8 cellular contexts compared by ENCODE assay signal in the genomic region with DNA sequence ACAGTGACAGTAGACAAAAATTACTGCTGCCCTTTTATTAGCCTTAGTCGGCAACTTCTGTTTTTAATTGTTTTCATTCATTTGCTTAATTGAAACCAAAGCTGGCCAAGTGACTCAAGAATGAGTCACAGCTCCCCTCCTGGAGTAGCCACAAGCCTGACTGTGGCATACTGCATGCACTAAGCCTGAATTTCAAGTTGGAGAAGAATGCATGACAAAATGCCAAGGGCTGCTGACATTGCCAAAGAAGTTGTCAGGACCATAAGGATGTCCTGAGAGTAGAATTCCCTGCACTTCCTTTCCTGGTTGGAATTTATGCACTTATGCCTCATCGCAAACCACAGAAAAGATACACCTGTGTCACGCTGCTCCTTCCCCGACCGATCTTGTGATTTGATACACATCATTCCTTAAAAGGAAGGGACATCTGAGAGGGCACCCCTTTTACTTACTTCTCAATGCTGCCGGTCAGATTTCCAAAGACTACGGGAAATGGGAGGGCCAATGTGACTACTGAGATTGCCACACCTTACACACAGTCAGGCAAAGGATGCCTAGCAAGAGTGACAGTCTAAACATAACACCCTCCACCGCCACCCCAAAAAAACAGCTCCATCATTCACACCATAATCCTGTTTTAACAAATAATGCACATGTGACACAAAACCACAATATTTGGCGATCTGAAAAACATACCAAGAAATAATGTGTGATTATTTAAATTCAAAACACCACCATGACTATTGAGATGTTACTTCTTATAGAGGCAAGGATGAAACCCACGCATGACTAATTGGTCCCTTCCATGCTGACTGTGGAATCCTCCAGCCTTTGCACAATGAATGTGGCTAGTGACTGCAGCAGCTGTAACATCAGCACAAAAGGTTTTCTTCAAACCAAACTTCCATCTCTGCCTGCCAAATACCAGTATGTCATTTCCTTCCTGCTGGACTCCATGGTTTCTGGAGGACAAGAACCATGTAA. TPM values are rescaled to one million over a fixed set of nuclear protein-coding genes. Genes with fewer than 3 reads are reported as not detected.
DNase-seq lines count a peak whose midpoint lies in the region; ATAC-seq, FAIRE-seq and TF ChIP-seq lines count a peak whose summit lies in the region.

No MANE protein-coding gene starts in this region.

- ATAC-seq in right lobe of liver (peak; percentile 52 to 68 (median 64)), HepG2 (no peak), HG03439 (IDR thresholded peaks at IDR 0.05; ENCODE audit: unreplicated experiment) (peak; percentile 40), upper lobe of left lung (ENCODE audit: low FRiP score in 2 of 2) (peak; percentile 66 to 70), GM21825 (IDR thresholded peaks at IDR 0.05; ENCODE audit: unreplicated experiment) (no peak)

- no peak for TF ChIP-seq RAD21 in HepG2 (CRISPR knock-in tag; IDR thresholded peaks at IDR 0.05)

- in situ Hi-C loops in HepG2 (cut with HindIII; ENCODE audit: extremely low pct_ligation_motif_present, low pct_unique_long_range_greater_than_20kb) = no loop called here

- no peaks in the 10 kb centered on the region for H4K20me1 ChIP-seq in HepG2 (ENCODE audit: insufficient read depth, low read length)

- H3K27me3 ChIP-seq in right lobe of liver (no peaks in the 10 kb centered on the region), HepG2 (ENCODE audit: control insufficient read depth in 1 of 2, insufficient read depth in 2 of 2, low read length in 2 of 2) (no peaks in the 10 kb centered on the region; a peak in 1 of 5 replicates), upper lobe of left lung (no peaks in the 10 kb centered on the region)

- intact Hi-C loops in right lobe of liver (cut with DNase I) = no loop called here
- intact Hi-C loops in HepG2 (cut with micrococcal nuclease; ENCODE audit: unreplicated experiment) = no loop called here
- intact Hi-C loops in lower leg skin (cut with DNase I; ENCODE audit: low total_unique reads) = no loop called here

- H3K36me3 ChIP-seq in right lobe of liver = no peaks in the 10 kb centered on the region
- H3K36me3 ChIP-seq in HepG2 (replicated peaks in 1 of 2; ENCODE audit: control insufficient read depth in 1 of 2, insufficient read depth in 2 of 2, low read length in 2 of 2) = no peaks in the 10 kb centered on the region
- no peaks in the 10 kb centered on the region for H3K36me3 ChIP-seq in upper lobe of left lung

- no peak for DNase-seq in right lobe of liver
- DNase-seq in HepG2 (ENCODE audit: low spot score) = no peak
- peak; percentile 53 to 77 for DNase-seq in SW 1271 (lab: John Stamatoyannopoulos, UW)
- peak; percentile 90 for DNase-seq in cardiac fibroblast (ENCODE audit: low read depth in 2 of 2)
- DNase-seq in lower leg skin (ENCODE audit: low spot score in 2 of 2) = peak; percentile 63 to 86
- DNase-seq in upper lobe of left lung = peak in 1 of 2 donors; percentile 64

- H2AFZ ChIP-seq in HepG2 (ENCODE audit: low read length) = no peak overlapping the region

- BruUV-seq in HepG2 (replicated peaks; lab: Mats Ljungman, UMichigan) = no TSS peak

- H3K27ac ChIP-seq in right lobe of liver = no peak overlapping the region
- H3K27ac ChIP-seq in HepG2 (ENCODE audit: extremely low read length, insufficient read depth, low read length) = no peak overlapping the region
- H3K27ac ChIP-seq in upper lobe of left lung = peak overlapping the region; percentile 59 to 77 (median 64)

- CTCF ChIA-PET in HepG2 (lab: Yijun Ruan, JAX; ENCODE audit: low intra/inter-chr PET ratio, low total read pairs) = no interaction called here

- TF ChIP-seq POLR2A in right lobe of liver (IDR thresholded peaks at IDR 0.05) (no peak), HepG2 (IDR thresholded peaks at IDR 0.05; ENCODE audit: insufficient read depth in 1 of 2, low read depth in 2 of 2, low read length in 2 of 2) (no peak), lower leg skin (IDR thresholded peaks at IDR 0.05) (no peak), upper lobe of left lung (IDR thresholded peaks at IDR 0.05) (no peak)

- H3K9ac ChIP-seq in HepG2 (ENCODE audit: insufficient read depth, low read depth, low read length) = no peak overlapping the region

- H3K4me1 ChIP-seq in right lobe of liver (no peaks in the 10 kb centered on the region), HepG2 (ENCODE audit: insufficient read depth, low read length) (no peaks in the 10 kb centered on the region), upper lobe of left lung (peaks cover 13 to 29% (median 25%) of the 10 kb centered on the region in 4 donors)

- H3K79me2 ChIP-seq in HepG2 (ENCODE audit: insufficient read depth, low read length) = no peaks in the 10 kb centered on the region

- TF ChIP-seq CTCF in right lobe of liver (IDR thresholded peaks at IDR 0.05) (no peak), HepG2 (CRISPR knock-in tag; IDR thresholded peaks at IDR 0.05) (no peak), cardiac fibroblast (IDR thresholded peaks at IDR 0.05; ENCODE audit: low read depth, low read length) (no peak), lower leg skin (IDR thresholded peaks at IDR 0.05) (no peak), upper lobe of left lung (IDR thresholded peaks at IDR 0.05) (no peak)

- TF ChIP-seq EP300 in HepG2 (IDR thresholded peaks at IDR 0.05; ENCODE audit: low read depth in 2 of 2, low read length in 2 of 2) = no peak
- TF ChIP-seq EP300 in HepG2 (CRISPR knock-in tag; IDR thresholded peaks at IDR 0.05; ENCODE audit: borderline replicate concordance) = no peak
- TF ChIP-seq EP300 in upper lobe of left lung (IDR thresholded peaks at IDR 0.05) = no peak

- H3K4me3 ChIP-seq in right lobe of liver (no peak overlapping the region), HepG2 (replicated peaks in 1 of 3; ENCODE audit: insufficient read depth in 1 of 3, low read depth in 2 of 3, low read length in 3 of 3) (no peak overlapping the region), cardiac fibroblast (replicated peaks in 1 of 2; ENCODE audit: low read depth in 2 of 2, low read length in 2 of 2) (no peak overlapping the region), lower leg skin (ENCODE audit: low read depth, poor library complexity, severe bottlenecking) (no peak overlapping the region), upper lobe of left lung (no peak overlapping the region)

- WGBS in right lobe of liver (ENCODE audit: insufficient coverage, low coverage, low lambda C conversion rate, missing lambda C conversion rate) = 27% methylated on average over 9 of the region's 10 CpGs
- 37% methylated on average over 10 of the region's 10 CpGs for WGBS in HepG2 (ENCODE audit: low lambda C conversion rate)
- WGBS in lower leg skin, 2 donors = 43 to 48% methylated on average over 10 of the region's 10 CpGs
- 34 to 42% methylated on average over 10 of the region's 10 CpGs for WGBS in upper lobe of left lung, 2 donors

- POLR2A ChIA-PET in HepG2 (lab: Yijun Ruan, JAX) = no interaction called here

- H3K9me3 ChIP-seq in right lobe of liver (no peaks in the 10 kb centered on the region), HepG2 (ENCODE audit: low read length) (no peaks in the 10 kb centered on the region), upper lobe of left lung (no peaks in the 10 kb centered on the region)

- FAIRE-seq in HepG2 (lab: Jason Lieb, UNC) = no peak

- no peak overlapping the region for H3K4me2 ChIP-seq in HepG2 (ENCODE audit: low read depth, low read length)

TF ChIP-seq in HepG2, 621 proteins besides CTCF, POLR2A, EP300 and RAD21 (continues in another document):
- TF ChIP-seq KAT8 (CRISPR knock-in tag; IDR thresholded peaks at IDR 0.05) (no peak), DDIT3 (CRISPR knock-in tag; IDR thresholded peaks at IDR 0.05) (no peak), SAP130 (CRISPR knock-in tag; IDR thresholded peaks at IDR 0.05; ENCODE audit: low read depth) (no peak)
- TF ChIP-seq, protein P1, sequence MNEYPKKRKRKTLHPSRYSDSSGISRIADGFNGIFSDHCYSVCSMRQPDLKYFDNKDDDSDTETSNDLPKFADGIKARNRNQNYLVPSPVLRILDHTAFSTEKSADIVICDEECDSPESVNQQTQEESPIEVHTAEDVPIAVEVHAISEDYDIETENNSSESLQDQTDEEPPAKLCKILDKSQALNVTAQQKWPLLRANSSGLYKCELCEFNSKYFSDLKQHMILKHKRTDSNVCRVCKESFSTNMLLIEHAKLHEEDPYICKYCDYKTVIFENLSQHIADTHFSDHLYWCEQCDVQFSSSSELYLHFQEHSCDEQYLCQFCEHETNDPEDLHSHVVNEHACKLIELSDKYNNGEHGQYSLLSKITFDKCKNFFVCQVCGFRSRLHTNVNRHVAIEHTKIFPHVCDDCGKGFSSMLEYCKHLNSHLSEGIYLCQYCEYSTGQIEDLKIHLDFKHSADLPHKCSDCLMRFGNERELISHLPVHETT (CRISPR knock-in tag; conservative IDR thresholded peaks at IDR 0.05) = no peak

RNA-seq across cellular contexts. Expression of gene VAV3, which starts 28.2 kb away (rescaled TPM):
- 1 to 10 TPM in 4 of 6 experiments, under 1 TPM in 2; 0.77 to 3.6 (median 1.5) TPM for total RNA-seq in right lobe of liver
- 29.8 and 40.0 TPM in 2 replicates for total RNA-seq in HepG2 (2016; rRNA removed; fragmentation: Illumina TruSeq; extraction: Trizol)
- total RNA-seq in HepG2 (2016; cell fraction: cytosol; rRNA removed; fragmentation: Illumina TruSeq; extraction: Trizol; ENCODE audit: low read depth) = 4.8 and 5.4 TPM in 2 replicates
- 27.5 and 39.5 TPM in 2 replicates for total RNA-seq in HepG2 (2016; cell fraction: insoluble cytoplasmic fraction; rRNA removed; fragmentation: Illumina TruSeq; extraction: Trizol)
- total RNA-seq in HepG2 (2016; cell fraction: membrane; rRNA removed; fragmentation: Illumina TruSeq; extraction: Trizol) = 8.4 and 10.2 TPM in 2 replicates
- total RNA-seq in HepG2 (2016; cell fraction: nucleus; rRNA removed; fragmentation: Illumina TruSeq; extraction: Trizol) = 27.7 and 39.2 TPM in 2 replicates
- 12.5 and 15.9 TPM in 2 replicates for polyA plus RNA-seq in HepG2 (2011; rRNA removed)
- polyA plus RNA-seq in HepG2 (2011; cell fraction: cytosol; rRNA removed) = 7.3 and 9.0 TPM in 2 replicates
- polyA plus RNA-seq in HepG2 (2011; cell fraction: nucleus; rRNA removed) = 6.5 and 8.6 TPM in 2 replicates
- polyA plus RNA-seq in HepG2 (2012) = 9.3 and 16.0 TPM in 2 replicates
- 0.67 and 0.69 TPM in 2 replicates for polyA plus RNA-seq in HepG2 (2016; cell fraction: cytosol; fragmentation: Illumina TruSeq; extraction: Trizol; ENCODE audit: low read depth)
- 20.8 and 22.8 TPM in 2 replicates for polyA plus RNA-seq in HepG2 (2016; cell fraction: insoluble cytoplasmic fraction; fragmentation: Illumina TruSeq; extraction: Trizol; ENCODE audit: low read depth)
- 2.4 and 2.6 TPM in 2 replicates for polyA plus RNA-seq in HepG2 (2016; cell fraction: membrane; fragmentation: Illumina TruSeq; extraction: Trizol; ENCODE audit: low read depth)
- polyA plus RNA-seq in HepG2 (2016; cell fraction: nucleus; fragmentation: Illumina TruSeq; extraction: Trizol; ENCODE audit: insufficient read depth, low read depth) = 12.0 and 14.9 TPM in 2 replicates
- polyA minus RNA-seq in HepG2 (2011; rRNA and poly(A)+ RNA removed; ENCODE audit: low replicate concordance) = 8.6 and 13.0 TPM in 2 replicates
- polyA minus RNA-seq in HepG2 (2011; cell fraction: cytosol; rRNA and poly(A)+ RNA removed) = 8.8 and 13.8 TPM in 2 replicates
- polyA minus RNA-seq in HepG2 (2011; cell fraction: nucleus; rRNA and poly(A)+ RNA removed) = 52.5 and 60.0 TPM in 2 replicates
- total RNA-seq in lower leg skin = 100 to 1,000 TPM; 102 to 200 (median 147) TPM
- total RNA-seq in upper lobe of left lung = 10 to 100 TPM in 2 of 6 donors, 1 to 10 TPM in 4; 5.9 to 13.6 (median 7.8) TPM

Comparison
In these comparisons a context has a peak if more than half of its experiments do, and no peak if none do; other contexts are left out.
1. ATAC-seq: peak in right lobe of liver (4 of 4), HG03439 (single experiment) and upper lobe of left lung (2 of 2); none in HepG2 (single experiment) and GM21825 (single experiment).
2. DNase-seq: peak in SW 1271 (2 of 2), cardiac fibroblast (2 of 2) and lower leg skin (2 of 2); none in right lobe of liver (0 of 3) and HepG2 (single experiment).
3. H3K27ac ChIP-seq: peak in upper lobe of left lung (4 of 4); none in right lobe of liver (0 of 3) and HepG2 (single experiment).